Comparison of ENCODE assay signal across 14 cellular contexts in the genomic region with DNA sequence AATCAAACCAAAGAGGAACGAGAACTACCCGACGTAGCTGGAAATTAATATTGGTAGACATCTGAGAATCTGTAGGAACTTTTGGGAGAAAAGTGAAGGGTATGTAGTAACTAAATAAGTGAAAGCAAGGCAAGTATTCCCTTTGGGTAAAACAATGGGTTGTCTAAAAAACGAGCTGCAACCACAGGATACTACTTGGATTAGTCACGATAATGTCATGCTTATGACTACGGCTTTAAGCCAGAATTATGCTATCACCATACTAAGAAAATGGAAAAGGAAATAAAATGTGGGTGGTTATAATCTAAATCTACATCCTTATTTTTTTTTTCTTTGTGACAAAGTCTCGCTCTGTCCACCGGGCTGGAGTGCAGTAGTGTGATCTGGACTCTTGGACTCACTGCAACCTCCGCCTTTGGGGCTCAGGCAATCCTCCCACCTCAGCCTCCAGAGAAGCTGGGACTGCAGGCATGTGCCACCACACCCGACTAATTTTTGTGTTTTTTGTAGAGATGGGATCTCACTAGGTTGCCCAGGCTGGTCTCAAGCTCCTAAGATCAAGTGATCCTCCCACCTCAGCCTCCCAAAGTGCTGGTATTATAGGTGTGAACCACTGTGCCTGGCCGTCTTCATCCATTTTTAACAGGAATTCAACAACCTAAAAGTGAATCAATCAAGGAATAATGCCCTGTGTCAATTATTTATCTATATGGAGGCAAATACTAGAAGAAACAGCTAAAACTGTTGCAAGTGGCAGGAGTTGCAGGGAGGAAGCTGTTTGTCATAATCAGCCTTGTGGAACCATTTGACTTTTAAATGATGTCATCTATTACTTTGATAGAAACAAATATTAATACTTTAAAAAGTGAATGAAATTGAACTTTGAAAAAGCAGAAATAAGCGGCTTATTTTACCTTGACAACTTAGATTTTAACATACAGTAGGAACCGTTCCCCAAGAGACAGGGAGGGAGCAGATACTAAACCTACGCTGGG.
A peak's percentile ranks its signal among the peaks of the same experiment; 100 is the strongest.
DNase-seq lines count a peak whose midpoint lies in the region; ATAC-seq, FAIRE-seq and TF ChIP-seq lines count a peak whose summit lies in the region.
"Had no signal": no experiment of that assay in that cellular context is flagged by ENCODE, and none has a peak within 500 bp of the region (broad histone marks: within the 10 kb centered on the region; RNA-seq: fewer than 3 reads in every experiment).

No MANE protein-coding gene starts in this region.

- H3K4me1 Mint-ChIP-seq in activated naive CD4-positive, alpha-beta T cell treated with anti-CD3 and anti-CD28 coated beads, Interleukin-2, amount 10 ng/mL, durations not matched to agents 7 days and 5 days, result peaks cover 3% of the 10 kb centered on the region
- peaks cover 0 to 6% (median 2%) of the 10 kb centered on the region in 4 donors for H3K4me1 Mint-ChIP-seq in CD4-positive, alpha-beta memory T cell

- intact Hi-C loops in CD4-positive, alpha-beta memory T cell (cut with micrococcal nuclease), result no loop called here

- no peak for DNase-seq in activated naive CD4-positive, alpha-beta T cell treated with anti-CD3 and anti-CD28 coated beads, Interleukin-2, amount 50 U/mL, for 72 hours (ENCODE audit: low spot score in 2 of 2)
- DNase-seq in activated naive CD4-positive, alpha-beta T cell treated with anti-CD3 and anti-CD28 coated beads, Interleukin-2, amount 10 ng/mL, durations not matched to agents 7 days and 5 days, result no peak
- DNase-seq in RPMI7951 (ENCODE audit: low read depth) (peak; percentile 90), fibroblast of mammary gland (ENCODE audit: low read depth) (peak; percentile 91), urothelium cell line (ENCODE audit: low spot score) (peak; percentile 62), coronary artery (ENCODE audit: low spot score) (no peak)
- DNase-seq in CD4-positive, alpha-beta memory T cell, result no peak
- DNase-seq: effector memory CD4-positive, alpha-beta T cell; naive thymus-derived CD4-positive, alpha-beta T cell; NCI-H524 treated with DMSO at 0.1 percent for 48 hours; stimulated activated CD4-positive, alpha-beta T cell treated with anti-CD3 and anti-CD28 coated beads, Interleukin-12 subunit alpha, Interleukin-12 subunit beta, amount 100 ng/mL, for 4 hours had no signal

- CTCF ChIA-PET in activated naive CD4-positive, alpha-beta T cell treated with anti-CD3 and anti-CD28 coated beads, Interleukin-2, amount 10 ng/mL, durations not matched to agents 7 days and 5 days (lab: Charles Lee), result interaction anchor here (1.0 to 1.9 kb wide), 5 partner anchors 10 to 120 kb away, joined by 3 to 15 read pairs (median 4); no protein-coding TSS in a partner anchor
- CTCF ChIA-PET in CD4-positive, alpha-beta memory T cell (lab: Charles Lee; ENCODE audit: partially characterized antibody), result interaction anchor here (0.9 to 2.0 kb wide), 4 partner anchors 109 to 404 kb away, joined by 3 to 18 read pairs (median 5); a partner anchor contains a TSS

- H3K9me3 ChIP-seq in CD4-positive, alpha-beta memory T cell (ENCODE audit: control insufficient read depth in 1 of 2, low read length in 2 of 2), result no peaks in the 10 kb centered on the region

- no peak overlapping the region for H3K27ac Mint-ChIP-seq in activated naive CD4-positive, alpha-beta T cell treated with anti-CD3 and anti-CD28 coated beads, Interleukin-2, amount 50 U/mL, for 72 hours
- H3K27ac Mint-ChIP-seq in activated naive CD4-positive, alpha-beta T cell treated with anti-CD3 and anti-CD28 coated beads, Interleukin-2, amount 10 ng/mL, durations not matched to agents 7 days and 5 days, result no peak overlapping the region
- no peak overlapping the region for H3K27ac Mint-ChIP-seq in CD4-positive, alpha-beta memory T cell
- H3K27ac Mint-ChIP-seq: activated naive CD8-positive, alpha-beta T cell had no signal

- TF ChIP-seq CTCF in fibroblast of mammary gland (conservative IDR thresholded peaks at IDR 0.05; ENCODE audit: control insufficient read depth, insufficient read depth, low read depth, low read length) (no peak), coronary artery (IDR thresholded peaks at IDR 0.05) (no peak)

- H3K27ac ChIP-seq in CD4-positive, alpha-beta memory T cell (ENCODE audit: low read depth, low read length), result no peak overlapping the region
- H3K27ac ChIP-seq in coronary artery, result no peak overlapping the region
- H3K27ac ChIP-seq: A549 had no signal

- peak; percentile 20 to 53 for ATAC-seq in activated naive CD4-positive, alpha-beta T cell treated with anti-CD3 and anti-CD28 coated beads, Interleukin-2, amount 50 U/mL, for 72 hours
- no peak for ATAC-seq in GM21786 (IDR thresholded peaks at IDR 0.05; ENCODE audit: unreplicated experiment)
- ATAC-seq: A549; naive thymus-derived CD4-positive, alpha-beta T cell had no signal

- no peaks in the 10 kb centered on the region for H3K36me3 ChIP-seq in CD4-positive, alpha-beta memory T cell (ENCODE audit: insufficient read depth, low read length)

- H3K4me1 ChIP-seq in CD4-positive, alpha-beta memory T cell (ENCODE audit: insufficient read depth, low read length), result no peaks in the 10 kb centered on the region
- H3K4me1 ChIP-seq: A549 had no signal

- no peaks in the 10 kb centered on the region for H3K9me3 Mint-ChIP-seq in activated naive CD4-positive, alpha-beta T cell treated with anti-CD3 and anti-CD28 coated beads, Interleukin-2, amount 50 U/mL, for 72 hours
- no peaks in the 10 kb centered on the region for H3K9me3 Mint-ChIP-seq in activated naive CD4-positive, alpha-beta T cell treated with anti-CD3 and anti-CD28 coated beads, Interleukin-2, amount 10 ng/mL, durations not matched to agents 7 days and 5 days
- peaks cover 0 to 2% (median 0%) of the 10 kb centered on the region in 8 donors for H3K9me3 Mint-ChIP-seq in CD4-positive, alpha-beta memory T cell
- H3K9me3 Mint-ChIP-seq: naive thymus-derived CD4-positive, alpha-beta T cell had no signal

- peaks cover 28% of the 10 kb centered on the region for H3K27me3 Mint-ChIP-seq in activated naive CD4-positive, alpha-beta T cell treated with anti-CD3 and anti-CD28 coated beads, Interleukin-2, amount 10 ng/mL, durations not matched to agents 7 days and 5 days
- H3K27me3 Mint-ChIP-seq in CD4-positive, alpha-beta memory T cell, result peaks cover 20 to 21% of the 10 kb centered on the region in 2 donors

- H3K27me3 ChIP-seq in CD4-positive, alpha-beta memory T cell (ENCODE audit: insufficient read depth, low read length), result no peaks in the 10 kb centered on the region

- H3K36me3 Mint-ChIP-seq in activated naive CD4-positive, alpha-beta T cell treated with anti-CD3 and anti-CD28 coated beads, Interleukin-2, amount 50 U/mL, for 72 hours, result no peaks in the 10 kb centered on the region
- H3K36me3 Mint-ChIP-seq in activated naive CD4-positive, alpha-beta T cell treated with anti-CD3 and anti-CD28 coated beads, Interleukin-2, amount 10 ng/mL, durations not matched to agents 7 days and 5 days, result no peaks in the 10 kb centered on the region
- no peaks in the 10 kb centered on the region for H3K36me3 Mint-ChIP-seq in CD4-positive, alpha-beta memory T cell
- H3K36me3 Mint-ChIP-seq: activated naive CD8-positive, alpha-beta T cell; naive thymus-derived CD4-positive, alpha-beta T cell had no signal

- no peak overlapping the region for H3K4me3 ChIP-seq in fibroblast of mammary gland (ENCODE audit: control insufficient read depth, low read depth, low read length)
- no peak overlapping the region for H3K4me3 ChIP-seq in CD4-positive, alpha-beta memory T cell (ENCODE audit: low read length in 2 of 2)
- H3K4me3 ChIP-seq in coronary artery, result no peak overlapping the region
- H3K4me3 ChIP-seq: A549 had no signal

- H3K4me3 Mint-ChIP-seq in activated naive CD4-positive, alpha-beta T cell treated with anti-CD3 and anti-CD28 coated beads, Interleukin-2, amount 10 ng/mL, durations not matched to agents 7 days and 5 days, result no peak overlapping the region
- no peak overlapping the region for H3K4me3 Mint-ChIP-seq in CD4-positive, alpha-beta memory T cell
- H3K4me3 Mint-ChIP-seq: activated naive CD8-positive, alpha-beta T cell; naive thymus-derived CD4-positive, alpha-beta T cell had no signal

- FAIRE-seq in urothelium cell line (lab: Jason Lieb, UNC), result peak; percentile 44
- FAIRE-seq: A549 had no signal

- POLR2A ChIA-PET in CD4-positive, alpha-beta memory T cell (lab: Charles Lee; ENCODE audit: partially characterized antibody), result no interaction called here

Comparison
In these comparisons a context has a peak if more than half of its experiments do, and no peak if none do; other contexts are left out.
1. DNase-seq: peak in RPMI7951 (single experiment), fibroblast of mammary gland (single experiment) and urothelium cell line (single experiment); none in activated naive CD4-positive, alpha-beta T cell treated with anti-CD3 and anti-CD28 coated beads, Interleukin-2, amount 50 U/mL, for 72 hours (0 of 2), activated naive CD4-positive, alpha-beta T cell treated with anti-CD3 and anti-CD28 coated beads, Interleukin-2, amount 10 ng/mL, durations not matched to agents 7 days and 5 days (single experiment), CD4-positive, alpha-beta memory T cell (0 of 5) and coronary artery (single experiment).